In the genomic region with DNA sequence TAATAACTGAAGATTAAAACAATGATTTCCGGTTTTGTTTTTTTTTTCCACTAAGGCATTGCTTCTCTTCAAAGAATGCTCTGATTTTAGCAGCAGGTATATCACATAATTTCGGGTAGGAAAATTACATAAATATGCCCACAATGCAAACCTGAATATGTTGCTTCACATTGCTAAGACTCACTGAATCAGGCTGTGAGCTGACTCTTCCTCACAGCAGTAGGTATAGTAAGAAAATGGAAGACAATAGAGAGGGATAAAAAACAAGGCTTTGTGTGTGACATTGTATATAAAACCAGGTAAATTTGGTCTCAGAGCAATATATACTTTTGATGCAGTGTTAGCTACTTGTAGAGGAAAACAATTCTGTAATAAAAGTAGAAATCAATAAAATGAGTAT, we compare ENCODE assay signal across 27 cellular contexts.
"Had no signal": no experiment of that assay in that cellular context is flagged by ENCODE, and none has a peak within 500 bp of the region (broad histone marks: within the 10 kb centered on the region; RNA-seq: fewer than 3 reads in every experiment).

No MANE protein-coding gene starts in this region.

- H3K4me1 Mint-ChIP-seq: naive thymus-derived CD4-positive, alpha-beta T cell had no signal

- H3K36me3 Mint-ChIP-seq: naive thymus-derived CD4-positive, alpha-beta T cell had no signal

- H3K27ac Mint-ChIP-seq: dendritic cell treated with granulocyte-macrophage colony-stimulating factor and Interleukin-4, amounts not matched to agents 40 ng/mL and 50 ng/mL, for 4 days; effector memory CD8-positive, alpha-beta T cell; endodermal cell; naive thymus-derived CD4-positive, alpha-beta T cell had no signal

- FAIRE-seq: endometrium, islet of Langerhans, keratinocyte had no signal

- H3K27me3 Mint-ChIP-seq: dendritic cell treated with granulocyte-macrophage colony-stimulating factor and Interleukin-4, amounts not matched to agents 40 ng/mL and 50 ng/mL, for 4 days; effector memory CD8-positive, alpha-beta T cell; naive thymus-derived CD4-positive, alpha-beta T cell had no signal

- H3K36me3 ChIP-seq: colonic mucosa, esophagus squamous epithelium, gastrocnemius medialis, heart right ventricle, left lung, lower lobe of right lung had no signal

- H3K4me3 ChIP-seq: colonic mucosa, esophagus squamous epithelium, gastrocnemius medialis, heart right ventricle, left lung, lower lobe of right lung had no signal

- DNase-seq: colonic mucosa; cortex of kidney; effector CD8-positive, alpha-beta T cell; effector memory CD8-positive, alpha-beta T cell; endodermal cell; erythroblast; esophagus squamous epithelium; foreskin fibroblast; foreskin melanocyte; gastrocnemius medialis; glutamatergic neuron; head of caudate nucleus; heart right ventricle; hippocampal formation; left cardiac atrium; left lung; left ventricle myocardium superior; lower lobe of right lung; mesenchymal stem cell; midbrain; naive thymus-derived CD4-positive, alpha-beta T cell had no signal

- H3K4me1 ChIP-seq: colonic mucosa, esophagus squamous epithelium, gastrocnemius medialis, heart right ventricle, left lung, lower lobe of right lung had no signal

- H3K9me3 ChIP-seq: colonic mucosa, esophagus squamous epithelium, gastrocnemius medialis, heart right ventricle, left lung, lower lobe of right lung had no signal

- H3K27ac ChIP-seq: colonic mucosa, epithelial cell of prostate, esophagus squamous epithelium, gastrocnemius medialis, heart right ventricle, left lung, lower lobe of right lung had no signal

- H3K27me3 ChIP-seq: colonic mucosa, esophagus squamous epithelium, gastrocnemius medialis, heart right ventricle, left lung had no signal

- H3K4me3 Mint-ChIP-seq: dendritic cell treated with granulocyte-macrophage colony-stimulating factor and Interleukin-4, amounts not matched to agents 40 ng/mL and 50 ng/mL, for 4 days; effector memory CD8-positive, alpha-beta T cell; endodermal cell; naive thymus-derived CD4-positive, alpha-beta T cell had no signal

- ATAC-seq: effector memory CD8-positive, alpha-beta T cell; esophagus mucosa; gastrocnemius medialis; heart right ventricle; left cardiac atrium; left lung; left ventricle myocardium superior; lower lobe of right lung; naive thymus-derived CD4-positive, alpha-beta T cell had no signal
